Comparison of ENCODE assay signal across 1 cellular context in genomic region chr18:9434240-9434701, GRCh38.
A peak's percentile ranks its signal among the peaks of the same experiment; 100 is the strongest.
TF ChIP-seq lines count a peak whose summit lies in the region.

No MANE protein-coding gene starts in this region.

TF ChIP-seq in HepG2, 621 proteins besides CTCF, POLR2A, EP300 and RAD21:
- TF ChIP-seq ZNF687 (CRISPR knock-in tag; IDR thresholded peaks at IDR 0.05) (peak; percentile 25; the same call in 1 of the 2 replicates), ZNF296 (CRISPR knock-in tag; conservative IDR thresholded peaks at IDR 0.05) (peak; percentile 83; the same call in 1 of the 2 replicates), NFE2 (CRISPR knock-in tag; IDR thresholded peaks at IDR 0.05) (no peak), JUN (CRISPR knock-in tag; IDR thresholded peaks at IDR 0.05) (no peak), STAG1 (CRISPR knock-in tag; IDR thresholded peaks at IDR 0.05) (no peak), ZNF576 (CRISPR knock-in tag; IDR thresholded peaks at IDR 0.05) (no peak)
